In the genomic region with DNA sequence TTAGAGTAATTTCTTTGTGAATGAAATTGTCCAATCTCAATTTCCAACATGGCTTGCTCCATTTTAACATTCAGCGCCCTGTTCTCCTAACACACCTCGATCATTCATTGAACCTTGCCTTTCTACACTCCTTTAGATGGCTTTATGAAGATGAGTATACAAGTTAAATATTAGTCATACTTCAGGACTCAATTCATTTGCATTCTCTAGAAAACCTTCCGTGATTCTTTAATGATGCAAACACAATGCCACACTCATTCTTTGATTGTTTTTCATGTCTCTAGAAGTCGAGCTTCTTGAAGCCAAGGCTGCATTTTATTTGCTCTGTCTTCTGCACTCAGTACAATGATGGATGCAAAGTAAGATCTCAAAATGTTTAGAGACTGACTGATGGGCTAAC, we compare ENCODE assay signal across 22 cellular contexts.
"Had no signal": no experiment of that assay in that cellular context is flagged by ENCODE, and none has a peak within 500 bp of the region (broad histone marks: within the 10 kb centered on the region; RNA-seq: fewer than 3 reads in every experiment).

No MANE protein-coding gene starts in this region.

- DNase-seq: activated CD4-positive, alpha-beta memory T cell treated with anti-CD3 and anti-CD28 coated beads for 36 hours; activated CD4-positive, alpha-beta T cell treated with anti-CD3 and anti-CD28 coated beads, Interleukin-2, amount 10 ng/mL, durations not matched to agents 24 days and 14 days; activated CD4-positive, CD25-positive, alpha-beta regulatory T cell treated with anti-CD3 and anti-CD28 coated beads, Interleukin-2, amount 50 U/mL, for 72 hours; activated CD8-positive, alpha-beta memory T cell treated with anti-CD3 and anti-CD28 coated beads, Interleukin-2, amount 50 U/mL, for 4 hours; activated gamma-delta T cell treated with Interleukin-2 at 50 U/mL for 16 hours; activated naive CD8-positive, alpha-beta T cell treated with anti-CD3 and anti-CD28 coated beads, Interleukin-2, amount 50 U/mL, for 24 hours; activated T-cell treated with anti-CD3 and anti-CD28 coated beads, Interleukin-2, amount 50 U/mL, for 4 hours; amygdala; central memory CD4-positive, alpha-beta T cell; esophagus squamous epithelium; left ventricle myocardium inferior; mucosa of descending colon; right cardiac atrium; stimulated activated CD4-positive, alpha-beta T cell treated with anti-CD3 and anti-CD28 coated beads, Interleukin-15, amount 100 ng/mL, for 24 hours; stimulated activated CD4-positive, alpha-beta T cell treated with anti-CD3 and anti-CD28 coated beads, Interleukin-2, amount 100 ng/mL, for 24 hours; stimulated activated naive CD4-positive, alpha-beta T cell; tibial artery; upper lobe of right lung had no signal

- H3K9me3 ChIP-seq: esophagus squamous epithelium, mucosa of descending colon, suprapubic skin, tibial artery, upper lobe of right lung had no signal

- ATAC-seq: activated naive CD8-positive, alpha-beta T cell treated with anti-CD3 and anti-CD28 coated beads, Interleukin-2, amount 50 U/mL, for 24 hours; activated T-cell treated with anti-CD3 and anti-CD28 coated beads, Interleukin-2, amount 50 U/mL, for 4 hours; activated T-helper 17 cell treated with anti-CD3 and anti-CD28 coated beads, Interleukin-2, amount 50 U/mL, for 72 hours; mucosa of descending colon; natural killer cell treated with Interleukin-12 subunit alpha and Interleukin-12 subunit beta and Interleukin-15 and Interleukin-18, amount 100 ng/mL, for 72 hours; right cardiac atrium; upper lobe of right lung had no signal

- H3K27me3 ChIP-seq: esophagus squamous epithelium, suprapubic skin, tibial artery, upper lobe of right lung had no signal

- H3K27ac ChIP-seq: left ventricle myocardium inferior, suprapubic skin, tibial artery, upper lobe of right lung had no signal

- H3K36me3 ChIP-seq: esophagus squamous epithelium, left ventricle myocardium inferior, suprapubic skin, tibial artery, upper lobe of right lung had no signal

- H3K4me1 ChIP-seq: left ventricle myocardium inferior, suprapubic skin, tibial artery, upper lobe of right lung had no signal

- H3K4me3 ChIP-seq: esophagus squamous epithelium, left ventricle myocardium inferior, lung, mucosa of descending colon, suprapubic skin, tibial artery, upper lobe of right lung had no signal
